3 cellular contexts compared by ENCODE assay signal in the genomic region with DNA sequence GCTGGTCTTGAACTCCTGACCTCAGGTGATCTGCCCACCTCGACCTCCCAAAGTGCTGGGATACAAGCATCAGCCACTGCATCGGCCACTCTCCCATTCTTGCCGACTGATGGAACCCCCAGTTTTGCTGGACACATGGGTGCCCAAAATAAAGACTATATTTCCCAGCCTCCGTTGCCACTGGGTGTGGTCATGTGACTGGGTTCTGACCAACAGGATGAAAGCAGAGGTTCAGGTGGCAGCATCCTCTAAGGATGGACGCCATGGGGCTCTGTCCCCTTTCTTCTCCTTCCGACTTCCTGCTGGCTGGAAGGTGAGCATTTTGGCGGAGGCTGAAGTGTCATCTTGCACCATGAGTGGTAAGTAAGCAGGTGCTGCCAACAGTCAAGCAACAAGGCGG.
TF ChIP-seq lines count a peak whose summit lies in the region.

No MANE protein-coding gene starts in this region.

TF ChIP-seq in A549, 52 proteins besides CTCF, POLR2A, EP300 and RAD21:
- no peak for TF ChIP-seq RNF2 (IDR thresholded peaks at IDR 0.05; ENCODE audit: borderline replicate concordance, low read depth)
- TF ChIP-seq, protein P1, sequence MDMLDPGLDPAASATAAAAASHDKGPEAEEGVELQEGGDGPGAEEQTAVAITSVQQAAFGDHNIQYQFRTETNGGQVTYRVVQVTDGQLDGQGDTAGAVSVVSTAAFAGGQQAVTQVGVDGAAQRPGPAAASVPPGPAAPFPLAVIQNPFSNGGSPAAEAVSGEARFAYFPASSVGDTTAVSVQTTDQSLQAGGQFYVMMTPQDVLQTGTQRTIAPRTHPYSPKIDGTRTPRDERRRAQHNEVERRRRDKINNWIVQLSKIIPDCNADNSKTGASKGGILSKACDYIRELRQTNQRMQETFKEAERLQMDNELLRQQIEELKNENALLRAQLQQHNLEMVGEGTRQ (IDR thresholded peaks at IDR 0.05), result peak; percentile 58

TF ChIP-seq in IMR-90, 13 proteins besides CTCF, POLR2A, EP300 and RAD21:
- no peak for TF ChIP-seq FOS (IDR thresholded peaks at IDR 0.05; ENCODE audit: low read depth, low read length)
- TF ChIP-seq, protein P1 (IDR thresholded peaks at IDR 0.05; ENCODE audit: low read depth, low read length), result peak; percentile 44; the same call in 1 of the 2 replicates

TF ChIP-seq in K562, 482 proteins besides CTCF, POLR2A, EP300 and RAD21:
- TF ChIP-seq, protein P2, sequence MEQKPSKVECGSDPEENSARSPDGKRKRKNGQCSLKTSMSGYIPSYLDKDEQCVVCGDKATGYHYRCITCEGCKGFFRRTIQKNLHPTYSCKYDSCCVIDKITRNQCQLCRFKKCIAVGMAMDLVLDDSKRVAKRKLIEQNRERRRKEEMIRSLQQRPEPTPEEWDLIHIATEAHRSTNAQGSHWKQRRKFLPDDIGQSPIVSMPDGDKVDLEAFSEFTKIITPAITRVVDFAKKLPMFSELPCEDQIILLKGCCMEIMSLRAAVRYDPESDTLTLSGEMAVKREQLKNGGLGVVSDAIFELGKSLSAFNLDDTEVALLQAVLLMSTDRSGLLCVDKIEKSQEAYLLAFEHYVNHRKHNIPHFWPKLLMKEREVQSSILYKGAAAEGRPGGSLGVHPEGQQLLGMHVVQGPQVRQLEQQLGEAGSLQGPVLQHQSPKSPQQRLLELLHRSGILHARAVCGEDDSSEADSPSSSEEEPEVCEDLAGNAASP (IDR thresholded peaks at IDR 0.05), result no peak
- TF ChIP-seq ZNF764 (CRISPR knock-in tag; IDR thresholded peaks at IDR 0.05; ENCODE audit: low read depth), result no peak
- TF ChIP-seq, protein P3, sequence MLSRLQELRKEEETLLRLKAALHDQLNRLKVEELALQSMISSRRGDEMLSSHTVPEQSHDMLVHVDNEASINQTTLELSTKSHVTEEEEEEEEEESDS (CRISPR knock-in tag; IDR thresholded peaks at IDR 0.05), result no peak
- TF ChIP-seq, protein P4, sequence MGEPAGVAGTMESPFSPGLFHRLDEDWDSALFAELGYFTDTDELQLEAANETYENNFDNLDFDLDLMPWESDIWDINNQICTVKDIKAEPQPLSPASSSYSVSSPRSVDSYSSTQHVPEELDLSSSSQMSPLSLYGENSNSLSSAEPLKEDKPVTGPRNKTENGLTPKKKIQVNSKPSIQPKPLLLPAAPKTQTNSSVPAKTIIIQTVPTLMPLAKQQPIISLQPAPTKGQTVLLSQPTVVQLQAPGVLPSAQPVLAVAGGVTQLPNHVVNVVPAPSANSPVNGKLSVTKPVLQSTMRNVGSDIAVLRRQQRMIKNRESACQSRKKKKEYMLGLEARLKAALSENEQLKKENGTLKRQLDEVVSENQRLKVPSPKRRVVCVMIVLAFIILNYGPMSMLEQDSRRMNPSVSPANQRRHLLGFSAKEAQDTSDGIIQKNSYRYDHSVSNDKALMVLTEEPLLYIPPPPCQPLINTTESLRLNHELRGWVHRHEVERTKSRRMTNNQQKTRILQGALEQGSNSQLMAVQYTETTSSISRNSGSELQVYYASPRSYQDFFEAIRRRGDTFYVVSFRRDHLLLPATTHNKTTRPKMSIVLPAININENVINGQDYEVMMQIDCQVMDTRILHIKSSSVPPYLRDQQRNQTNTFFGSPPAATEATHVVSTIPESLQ (CRISPR knock-in tag; IDR thresholded peaks at IDR 0.05), result no peak
- TF ChIP-seq, protein P1 (CRISPR knock-in tag; IDR thresholded peaks at IDR 0.05), result 0 out of 2 replicates have a peak, but pooled peaks have one; percentile 49
- TF ChIP-seq ZNF282 (CRISPR knock-in tag; IDR thresholded peaks at IDR 0.05), result no peak
- TF ChIP-seq, protein P5, sequence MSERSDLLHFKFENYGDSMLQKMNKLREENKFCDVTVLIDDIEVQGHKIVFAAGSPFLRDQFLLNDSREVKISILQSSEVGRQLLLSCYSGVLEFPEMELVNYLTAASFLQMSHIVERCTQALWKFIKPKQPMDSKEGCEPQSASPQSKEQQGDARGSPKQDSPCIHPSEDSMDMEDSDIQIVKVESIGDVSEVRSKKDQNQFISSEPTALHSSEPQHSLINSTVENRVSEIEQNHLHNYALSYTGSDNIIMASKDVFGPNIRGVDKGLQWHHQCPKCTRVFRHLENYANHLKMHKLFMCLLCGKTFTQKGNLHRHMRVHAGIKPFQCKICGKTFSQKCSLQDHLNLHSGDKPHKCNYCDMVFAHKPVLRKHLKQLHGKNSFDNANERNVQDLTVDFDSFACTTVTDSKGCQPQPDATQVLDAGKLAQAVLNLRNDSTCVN (CRISPR knock-in tag; IDR thresholded peaks at IDR 0.05), result no peak
- TF ChIP-seq CBFA2T2 (conservative IDR thresholded peaks at IDR 0.05), result 0 out of 2 replicates have a peak, but pooled peaks have one; percentile 6
- TF ChIP-seq LARP7 (IDR thresholded peaks at IDR 0.05), result no peak
- no peak for TF ChIP-seq ZNF785 (CRISPR knock-in tag; IDR thresholded peaks at IDR 0.05)
- TF ChIP-seq, protein P6, sequence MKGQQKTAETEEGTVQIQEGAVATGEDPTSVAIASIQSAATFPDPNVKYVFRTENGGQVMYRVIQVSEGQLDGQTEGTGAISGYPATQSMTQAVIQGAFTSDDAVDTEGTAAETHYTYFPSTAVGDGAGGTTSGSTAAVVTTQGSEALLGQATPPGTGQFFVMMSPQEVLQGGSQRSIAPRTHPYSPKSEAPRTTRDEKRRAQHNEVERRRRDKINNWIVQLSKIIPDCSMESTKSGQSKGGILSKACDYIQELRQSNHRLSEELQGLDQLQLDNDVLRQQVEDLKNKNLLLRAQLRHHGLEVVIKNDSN (CRISPR knock-in tag; IDR thresholded peaks at IDR 0.05), result peak; percentile 64
- TF ChIP-seq ZBTB7A (IDR thresholded peaks at IDR 0.05; ENCODE audit: borderline replicate concordance, control insufficient read depth, low read depth, low read length), result no peak
- no peak for TF ChIP-seq ARNT (IDR thresholded peaks at IDR 0.05)
- no peak for TF ChIP-seq TCF7 (IDR thresholded peaks at IDR 0.05; ENCODE audit: borderline replicate concordance)
- TF ChIP-seq RAD51 (IDR thresholded peaks at IDR 0.05; ENCODE audit: borderline replicate concordance, low read depth), result peak; percentile 27; the same call in 1 of the 2 replicates
- no peak for TF ChIP-seq CEBPG (CRISPR knock-in tag; IDR thresholded peaks at IDR 0.05)
- no peak for TF ChIP-seq CEBPG (tag; conservative IDR thresholded peaks at IDR 0.05 in 1 of 2, IDR thresholded peaks at IDR 0.05 in 1 of 2)
- TF ChIP-seq, protein P7, sequence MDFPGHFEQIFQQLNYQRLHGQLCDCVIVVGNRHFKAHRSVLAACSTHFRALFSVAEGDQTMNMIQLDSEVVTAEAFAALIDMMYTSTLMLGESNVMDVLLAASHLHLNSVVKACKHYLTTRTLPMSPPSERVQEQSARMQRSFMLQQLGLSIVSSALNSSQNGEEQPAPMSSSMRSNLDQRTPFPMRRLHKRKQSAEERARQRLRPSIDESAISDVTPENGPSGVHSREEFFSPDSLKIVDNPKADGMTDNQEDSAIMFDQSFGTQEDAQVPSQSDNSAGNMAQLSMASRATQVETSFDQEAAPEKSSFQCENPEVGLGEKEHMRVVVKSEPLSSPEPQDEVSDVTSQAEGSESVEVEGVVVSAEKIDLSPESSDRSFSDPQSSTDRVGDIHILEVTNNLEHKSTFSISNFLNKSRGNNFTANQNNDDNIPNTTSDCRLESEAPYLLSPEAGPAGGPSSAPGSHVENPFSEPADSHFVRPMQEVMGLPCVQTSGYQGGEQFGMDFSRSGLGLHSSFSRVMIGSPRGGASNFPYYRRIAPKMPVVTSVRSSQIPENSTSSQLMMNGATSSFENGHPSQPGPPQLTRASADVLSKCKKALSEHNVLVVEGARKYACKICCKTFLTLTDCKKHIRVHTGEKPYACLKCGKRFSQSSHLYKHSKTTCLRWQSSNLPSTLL (IDR thresholded peaks at IDR 0.05), result no peak
- TF ChIP-seq ZNF146 (CRISPR knock-in tag; IDR thresholded peaks at IDR 0.05; ENCODE audit: unreplicated experiment), result no peak
- TF ChIP-seq, protein P8, sequence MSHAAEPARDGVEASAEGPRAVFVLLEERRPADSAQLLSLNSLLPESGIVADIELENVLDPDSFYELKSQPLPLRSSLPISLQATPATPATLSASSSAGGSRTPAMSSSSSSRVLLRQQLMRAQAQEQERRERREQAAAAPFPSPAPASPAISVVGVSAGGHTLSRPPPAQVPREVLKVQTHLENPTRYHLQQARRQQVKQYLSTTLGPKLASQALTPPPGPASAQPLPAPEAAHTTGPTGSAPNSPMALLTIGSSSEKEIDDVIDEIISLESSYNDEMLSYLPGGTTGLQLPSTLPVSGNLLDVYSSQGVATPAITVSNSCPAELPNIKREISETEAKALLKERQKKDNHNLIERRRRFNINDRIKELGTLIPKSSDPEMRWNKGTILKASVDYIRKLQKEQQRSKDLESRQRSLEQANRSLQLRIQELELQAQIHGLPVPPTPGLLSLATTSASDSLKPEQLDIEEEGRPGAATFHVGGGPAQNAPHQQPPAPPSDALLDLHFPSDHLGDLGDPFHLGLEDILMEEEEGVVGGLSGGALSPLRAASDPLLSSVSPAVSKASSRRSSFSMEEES (CRISPR knock-in tag; IDR thresholded peaks at IDR 0.05), result peak; percentile 69
